Comparison of ENCODE assay signal across 8 cellular contexts in genomic region chr14:49619273-49619672, GRCh38. TPM values are rescaled to one million over a fixed set of nuclear protein-coding genes. Genes with fewer than 3 reads are reported as not detected.
DNase-seq lines count a peak whose midpoint lies in the region; ATAC-seq, FAIRE-seq and TF ChIP-seq lines count a peak whose summit lies in the region.
"Not testable (repeated sequence)": the region's sequence is repeated elsewhere in the genome, so short reads cannot be mapped to it uniquely, and the experiment has no call there.

No MANE protein-coding gene starts in this region.

- intact Hi-C loops in IMR-90 (cut with micrococcal nuclease), result not testable (repeated sequence)

- H4K5ac ChIP-seq in IMR-90 (ENCODE audit: low read depth, low read length), result not testable (repeated sequence)

- peak overlapping the region; percentile 84 to 99 (median 90) for H3K4me2 ChIP-seq in BLaER1 treated with 17β-estradiol and CSF1 and Interleukin-3, amounts not matched to agents 10 nM and 100 nM
- peak overlapping the region; percentile 82 for H3K4me2 ChIP-seq in IMR-90 (ENCODE audit: low read depth, low read length)
- H3K4me2 ChIP-seq in keratinocyte (ENCODE audit: control insufficient read depth, extremely low read depth, insufficient read depth, low read depth, low read length), result peak overlapping the region; percentile 79
- H3K4me2 ChIP-seq in neural progenitor cell, result peak overlapping the region; percentile 93

- H3K27me3 ChIP-seq in BLaER1 treated with 17β-estradiol and CSF1 and Interleukin-3, amounts not matched to agents 10 nM and 100 nM; IMR-90 (ENCODE audit: control insufficient read depth, insufficient read depth, low read length); adipocyte (replicated peaks; ENCODE audit: control insufficient read depth, insufficient read depth, low read length); keratinocyte (ENCODE audit: control insufficient read depth, extremely low read depth, insufficient read depth, low read length); neural progenitor cell; stomach smooth muscle (ENCODE audit: control insufficient read depth in 1 of 2, insufficient read depth in 2 of 2, low read length in 2 of 2): not testable (repeated sequence)

- H3K27ac Mint-ChIP-seq in T-helper 1 cell treated with Interleukin-12 subunit alpha and Interleukin-12 subunit beta and Interleukin-4 antibody, amounts not matched to agents 30 μg/mL and 1 μg/mL, for 36 hours, result peak overlapping the region; percentile 98
- peak overlapping the region; percentile 95 for H3K27ac Mint-ChIP-seq in neural progenitor cell

- peaks cover 40% of the 10 kb centered on the region for H3K4me1 Mint-ChIP-seq in T-helper 1 cell treated with Interleukin-12 subunit alpha and Interleukin-12 subunit beta and Interleukin-4 antibody, amounts not matched to agents 30 μg/mL and 1 μg/mL, for 36 hours (ENCODE audit: low read depth)
- peaks cover 34% of the 10 kb centered on the region for H3K4me1 Mint-ChIP-seq in neural progenitor cell

- not testable (repeated sequence) for TF ChIP-seq POLR2A in IMR-90 (IDR thresholded peaks at IDR 0.05; ENCODE audit: low read depth, low read length)

- H3K9me3 Mint-ChIP-seq in T-helper 1 cell treated with Interleukin-12 subunit alpha and Interleukin-12 subunit beta and Interleukin-4 antibody, amounts not matched to agents 30 μg/mL and 1 μg/mL, for 36 hours; neural progenitor cell: not testable (repeated sequence)

- POLR2A ChIA-PET in IMR-90 (lab: Charles Lee; ENCODE audit: unreplicated experiment), result not testable (repeated sequence)

- in situ Hi-C loops in IMR-90 (cut with MboI; ENCODE audit: low sequenced_read_pairs), result not testable (repeated sequence)

- not testable (repeated sequence) for H3K23ac ChIP-seq in IMR-90 (ENCODE audit: low read depth, low read length)

- H3K56ac ChIP-seq in IMR-90 (ENCODE audit: extremely low read depth, insufficient read depth, low read length), result 0 out of 2 replicates have a peak overlapping the region, but pooled peaks have one; percentile 94

- peaks cover 22 to 78% (median 62%) of the 10 kb centered on the region in 11 experiments for H3K36me3 ChIP-seq in BLaER1 treated with 17β-estradiol and CSF1 and Interleukin-3, amounts not matched to agents 10 nM and 100 nM
- H3K36me3 ChIP-seq in IMR-90 (ENCODE audit: control insufficient read depth, insufficient read depth, low read length) (peaks cover 11% of the 10 kb centered on the region), adipocyte (ENCODE audit: control insufficient read depth, insufficient read depth, low read length, severe bottlenecking) (peaks cover 23% of the 10 kb centered on the region)
- not testable (repeated sequence) for H3K36me3 ChIP-seq in keratinocyte (ENCODE audit: control insufficient read depth in 2 of 2, extremely low read depth in 1 of 2, insufficient read depth in 2 of 2, low read length in 2 of 2); neural progenitor cell; stomach smooth muscle (ENCODE audit: control insufficient read depth in 2 of 2, insufficient read depth in 2 of 2, low read length in 2 of 2)

- H2BK15ac ChIP-seq in IMR-90 (ENCODE audit: low read depth, low read length), result not testable (repeated sequence)

- H3F3A ChIP-seq in neural progenitor cell (ENCODE audit: low read depth), result peaks cover 49% of the 10 kb centered on the region

- not testable (repeated sequence) for FAIRE-seq in keratinocyte (lab: Jason Lieb, UNC)

- H3K4me1 ChIP-seq in BLaER1 treated with 17β-estradiol and CSF1 and Interleukin-3, amounts not matched to agents 10 nM and 100 nM, result peaks cover 34 to 62% (median 47%) of the 10 kb centered on the region in 10 experiments
- H3K4me1 ChIP-seq in IMR-90 (ENCODE audit: control insufficient read depth, insufficient read depth, low read length) (peaks cover 13% of the 10 kb centered on the region), adipocyte (ENCODE audit: control insufficient read depth, insufficient read depth, low read length) (peaks cover 47% of the 10 kb centered on the region), keratinocyte (ENCODE audit: control insufficient read depth, extremely low read depth, insufficient read depth, low read length) (peaks cover 47% of the 10 kb centered on the region), neural progenitor cell (peaks cover 22% of the 10 kb centered on the region), stomach smooth muscle (ENCODE audit: control insufficient read depth, insufficient read depth, low read length) (peaks cover 24% of the 10 kb centered on the region)

- not testable (repeated sequence) for H3K9me3 ChIP-seq in BLaER1 treated with 17β-estradiol and CSF1 and Interleukin-3, amounts not matched to agents 10 nM and 100 nM (replicated peaks in 1 of 11); IMR-90 (ENCODE audit: control insufficient read depth, insufficient read depth, low read length); adipocyte (ENCODE audit: control insufficient read depth, low read length); keratinocyte (ENCODE audit: control insufficient read depth, low read depth, low read length); neural progenitor cell (ENCODE audit: low read depth); stomach smooth muscle (ENCODE audit: control insufficient read depth in 2 of 2, low read length in 2 of 2)

- not testable (repeated sequence) for TF ChIP-seq RAD21 in IMR-90 (IDR thresholded peaks at IDR 0.05; ENCODE audit: low read length)

- not testable (repeated sequence) for H3K18ac ChIP-seq in IMR-90 (ENCODE audit: low read depth, low read length)

- peak overlapping the region; percentile 98 for H3K4me3 Mint-ChIP-seq in T-helper 1 cell treated with Interleukin-12 subunit alpha and Interleukin-12 subunit beta and Interleukin-4 antibody, amounts not matched to agents 30 μg/mL and 1 μg/mL, for 36 hours
- peak overlapping the region; percentile 100 for H3K4me3 Mint-ChIP-seq in neural progenitor cell

- peaks cover 59 to 75% (median 70%) of the 10 kb centered on the region in 11 experiments for H4K20me1 ChIP-seq in BLaER1 treated with 17β-estradiol and CSF1 and Interleukin-3, amounts not matched to agents 10 nM and 100 nM
- H4K20me1 ChIP-seq in IMR-90 (ENCODE audit: insufficient read depth, low read length), result peaks cover 44% of the 10 kb centered on the region
- H4K20me1 ChIP-seq in keratinocyte (ENCODE audit: control insufficient read depth, extremely low read depth, insufficient read depth, low read length), result not testable (repeated sequence)
- H4K20me1 ChIP-seq in neural progenitor cell (ENCODE audit: low read depth), result peaks cover 45% of the 10 kb centered on the region

- not testable (repeated sequence) for H2AK9ac ChIP-seq in IMR-90 (replicated peaks; ENCODE audit: low read depth, low read length, poor library complexity)

- ATAC-seq in IMR-90 (ENCODE audit: low read depth), result not testable (repeated sequence)

- H3K79me2 ChIP-seq in keratinocyte (ENCODE audit: control insufficient read depth, insufficient read depth, low read length), result peaks cover 57% of the 10 kb centered on the region
- peaks cover 61% of the 10 kb centered on the region for H3K79me2 ChIP-seq in neural progenitor cell (ENCODE audit: low read depth)

- H2BK120ac ChIP-seq in IMR-90 (ENCODE audit: low read depth, low read length), result not testable (repeated sequence)

- H3K27me3 Mint-ChIP-seq in T-helper 1 cell treated with Interleukin-12 subunit alpha and Interleukin-12 subunit beta and Interleukin-4 antibody, amounts not matched to agents 30 μg/mL and 1 μg/mL, for 36 hours (ENCODE audit: low read depth); neural progenitor cell (ENCODE audit: insufficient read depth, low read depth): not testable (repeated sequence)

- H2AK5ac ChIP-seq in IMR-90 (ENCODE audit: low read depth, low read length), result not testable (repeated sequence)

- H3K36me3 Mint-ChIP-seq in T-helper 1 cell treated with Interleukin-12 subunit alpha and Interleukin-12 subunit beta and Interleukin-4 antibody, amounts not matched to agents 30 μg/mL and 1 μg/mL, for 36 hours (ENCODE audit: low read depth), result peaks cover 52% of the 10 kb centered on the region
- peaks cover 21% of the 10 kb centered on the region for H3K36me3 Mint-ChIP-seq in neural progenitor cell

- not testable (repeated sequence) for H4K91ac ChIP-seq in IMR-90 (ENCODE audit: insufficient read depth, low read depth, low read length)

- not testable (repeated sequence) for BruUV-seq in IMR-90 (replicated peaks; lab: Mats Ljungman, UMichigan)

- not testable (repeated sequence) for H3K14ac ChIP-seq in IMR-90 (replicated peaks; ENCODE audit: low read depth, low read length)

- TF ChIP-seq CTCF in IMR-90 (conservative IDR thresholded peaks at IDR 0.05; ENCODE audit: low read depth, low read length); epithelial cell of esophagus (IDR thresholded peaks at IDR 0.05; ENCODE audit: insufficient read depth, low read depth, low read length, missing control alignments); keratinocyte (optimal IDR thresholded peaks at IDR 0.05 in 1 of 3, IDR thresholded peaks at IDR 0.05 in 1 of 3, conservative IDR thresholded peaks at IDR 0.05 in 1 of 3; ENCODE audit: extremely low read depth in 1 of 3, insufficient read depth in 2 of 3, low read length in 3 of 3); neural progenitor cell (IDR thresholded peaks at IDR 0.05): not testable (repeated sequence)

- H3K4ac ChIP-seq in IMR-90 (ENCODE audit: low read depth, low read length), result not testable (repeated sequence)

- not testable (repeated sequence) for H3K9me1 ChIP-seq in IMR-90 (ENCODE audit: insufficient read depth, low read length); keratinocyte (ENCODE audit: control insufficient read depth, extremely low read depth, insufficient read depth, low read length)

- peak overlapping the region; percentile 73 to 94 (median 86) for H3K4me3 ChIP-seq in BLaER1 treated with 17β-estradiol and CSF1 and Interleukin-3, amounts not matched to agents 10 nM and 100 nM
- H3K4me3 ChIP-seq in IMR-90 (ENCODE audit: insufficient read depth, low read depth, low read length) (peak overlapping the region; percentile 75), adipocyte (ENCODE audit: low read length) (peak overlapping the region; percentile 99), epithelial cell of esophagus (ENCODE audit: low read length) (peak overlapping the region; percentile 98), keratinocyte (ENCODE audit: control insufficient read depth in 2 of 3, extremely low read depth in 1 of 3, insufficient read depth in 2 of 3, low read depth in 1 of 3, low read length in 3 of 3) (peak overlapping the region; percentile 77 to 100 (median 100)), neural progenitor cell (peak overlapping the region; percentile 72), stomach smooth muscle (ENCODE audit: low read length in 2 of 2) (peak overlapping the region; percentile 88 to 94)

- CTCF ChIA-PET in IMR-90 (lab: Yijun Ruan, JAX), result not testable (repeated sequence)

- H3K27ac ChIP-seq in BLaER1 treated with 17β-estradiol and CSF1 and Interleukin-3, amounts not matched to agents 10 nM and 100 nM, result peak overlapping the region in 10 of 11 experiments; percentile 92 to 98 (median 96); a peak in 13 of 22 replicates
- not testable (repeated sequence) for H3K27ac ChIP-seq in IMR-90 (ENCODE audit: insufficient read depth, low read length); neural progenitor cell; stomach smooth muscle (ENCODE audit: low read length)
- H3K27ac ChIP-seq in keratinocyte (ENCODE audit: control insufficient read depth, insufficient read depth, low read length), result peak overlapping the region; percentile 99

- WGBS in IMR-90 (ENCODE audit: extremely low coverage in 2 of 2, insufficient read length in 1 of 2), 2 experiments, result 88% methylated on average over 3 of the region's 19 CpGs; no CpG with 5 or more reads in 1 of the 2 experiments

- H2BK5ac ChIP-seq in IMR-90 (ENCODE audit: low read depth, low read length, poor library complexity, severe bottlenecking), result not testable (repeated sequence)

- peak overlapping the region; percentile 90 to 98 (median 95) for H3K9ac ChIP-seq in BLaER1 treated with 17β-estradiol and CSF1 and Interleukin-3, amounts not matched to agents 10 nM and 100 nM
- H3K9ac ChIP-seq in IMR-90 (ENCODE audit: low read depth, low read length), result peak overlapping the region; percentile 92; the same call in 1 of the 2 replicates
- peak overlapping the region; percentile 100 for H3K9ac ChIP-seq in adipocyte (ENCODE audit: low read length)
- H3K9ac ChIP-seq in keratinocyte (ENCODE audit: control insufficient read depth, extremely low read depth, insufficient read depth, low read length), result peak overlapping the region; percentile 100
- peak overlapping the region; percentile 65 for H3K9ac ChIP-seq in neural progenitor cell
- peak overlapping the region in 1 of 2 donors; percentile 95 for H3K9ac ChIP-seq in stomach smooth muscle (ENCODE audit: low read length in 2 of 2)

- H2BK20ac ChIP-seq in IMR-90 (ENCODE audit: low read depth, low read length), result not testable (repeated sequence)

- H2AFZ ChIP-seq in IMR-90 (replicated peaks; ENCODE audit: low read length, poor library complexity); keratinocyte (ENCODE audit: control insufficient read depth, low read length); neural progenitor cell (replicated peaks): not testable (repeated sequence)

- not testable (repeated sequence) for DNase-seq in IMR-90; adipocyte (ENCODE audit: low read depth); epithelial cell of esophagus (ENCODE audit: low read depth); keratinocyte (ENCODE audit: low read depth, low spot score); neural progenitor cell (ENCODE audit: low spot score)

- peaks cover 8 to 54% of the 10 kb centered on the region in 2 experiments; a peak in 3 of 4 replicates for H3K79me1 ChIP-seq in IMR-90 (ENCODE audit: low read depth in 1 of 2, low read length in 2 of 2)

- not testable (repeated sequence) for H4K8ac ChIP-seq in IMR-90 (ENCODE audit: low read depth in 2 of 2, low read length in 2 of 2)

- dilution Hi-C loops in IMR-90 (cut with HindIII; ENCODE audit: low sequenced_read_pairs, unreplicated experiment); keratinocyte (cut with MboI; ENCODE audit: extremely low pct_ligation_motif_present, low sequenced_read_pairs): not testable (repeated sequence)

RNA-seq across cellular contexts. Expression of gene RPL36AL, which starts 1.2 kb away (rescaled TPM):
- total RNA-seq in IMR-90 (2012; rRNA removed) (129 and 249 TPM in 2 replicates), neural progenitor cell (ENCODE audit: low replicate concordance) (130 and 170 TPM in 2 replicates)
- polyA plus RNA-seq in IMR-90 (2012; rRNA removed) (313 and 346 TPM in 2 replicates), keratinocyte (185 to 407 TPM (median 327 TPM) in 3 replicates)
- polyA plus RNA-seq in IMR-90 (2012; cell fraction: cytosol; rRNA removed), result 59.6 and 120 TPM in 2 replicates
- 7.6 and 69.5 TPM in 2 replicates for polyA plus RNA-seq in IMR-90 (2012; cell fraction: nucleus; rRNA removed; ENCODE audit: low replicate concordance)
- 187 TPM for polyA plus RNA-seq in keratinocyte (2011; ENCODE audit: low read depth)
- polyA plus RNA-seq in keratinocyte (2011; cell fraction: cytosol; rRNA removed), result 455 and 462 TPM in 2 replicates
- polyA plus RNA-seq in keratinocyte (2011; cell fraction: nucleus; rRNA removed), result 141 and 184 TPM in 2 replicates
- polyA plus RNA-seq in keratinocyte (2012; ENCODE audit: low replicate concordance), result 408 and 526 TPM in 2 replicates
- 8.6 to 130 TPM (median 79.2 TPM) in 3 replicates for polyA minus RNA-seq in keratinocyte
- 76.0 TPM for polyA minus RNA-seq in keratinocyte (2011; cell fraction: cytosol; rRNA and poly(A)+ RNA removed)
- polyA minus RNA-seq in keratinocyte (2011; cell fraction: nucleus; rRNA and poly(A)+ RNA removed), result 17.8 and 27.2 TPM in 2 replicates

RNA-seq across cellular contexts. Expression of gene MGAT2, which starts 1.3 kb away (rescaled TPM):
- total RNA-seq in IMR-90 (2012; rRNA removed) (67.6 and 73.6 TPM in 2 replicates), neural progenitor cell (ENCODE audit: low replicate concordance) (30.3 and 31.7 TPM in 2 replicates)
- polyA plus RNA-seq in IMR-90 (2012; rRNA removed) (35.0 and 36.6 TPM in 2 replicates), keratinocyte (20.7 to 27.9 TPM (median 24.0 TPM) in 3 replicates)
- 33.2 and 53.2 TPM in 2 replicates for polyA plus RNA-seq in IMR-90 (2012; cell fraction: cytosol; rRNA removed)
- polyA plus RNA-seq in IMR-90 (2012; cell fraction: nucleus; rRNA removed; ENCODE audit: low replicate concordance), result 8.3 and 10.4 TPM in 2 replicates
- polyA plus RNA-seq in keratinocyte (2011; ENCODE audit: low read depth), result 5.4 TPM
- polyA plus RNA-seq in keratinocyte (2011; cell fraction: cytosol; rRNA removed), result 16.4 and 24.0 TPM in 2 replicates
- polyA plus RNA-seq in keratinocyte (2011; cell fraction: nucleus; rRNA removed), result 22.6 and 25.3 TPM in 2 replicates
- polyA plus RNA-seq in keratinocyte (2012; ENCODE audit: low replicate concordance), result 6.4 and 26.0 TPM in 2 replicates
- polyA minus RNA-seq in keratinocyte, result 6.5 to 20.8 TPM (median 17.6 TPM) in 3 replicates
- 27.8 TPM for polyA minus RNA-seq in keratinocyte (2011; cell fraction: cytosol; rRNA and poly(A)+ RNA removed)
- 18.5 and 23.4 TPM in 2 replicates for polyA minus RNA-seq in keratinocyte (2011; cell fraction: nucleus; rRNA and poly(A)+ RNA removed)

RNA-seq across cellular contexts. Expression of gene DNAAF2, which starts 15.8 kb away (rescaled TPM):
- 4.1 and 7.5 TPM in 2 replicates for total RNA-seq in IMR-90 (2012; rRNA removed)
- 4.7 and 4.9 TPM in 2 replicates for polyA plus RNA-seq in IMR-90 (2012; rRNA removed)
- polyA plus RNA-seq in IMR-90 (2012; cell fraction: cytosol; rRNA removed), result 5.0 and 5.1 TPM in 2 replicates
- polyA plus RNA-seq in IMR-90 (2012; cell fraction: nucleus; rRNA removed; ENCODE audit: low replicate concordance), result 2.1 and 3.5 TPM in 2 replicates
- polyA plus RNA-seq in keratinocyte, result 6.5 to 9.5 TPM (median 6.9 TPM) in 3 replicates
- polyA plus RNA-seq in keratinocyte (2011; ENCODE audit: low read depth), result 7.9 TPM
- polyA plus RNA-seq in keratinocyte (2011; cell fraction: cytosol; rRNA removed), result 6.8 and 9.7 TPM in 2 replicates
- polyA plus RNA-seq in keratinocyte (2011; cell fraction: nucleus; rRNA removed), result 4.2 and 6.2 TPM in 2 replicates
- 5.9 and 7.1 TPM in 2 replicates for polyA plus RNA-seq in keratinocyte (2012; ENCODE audit: low replicate concordance)
- 0.56 to 2.7 TPM (median 1.3 TPM) in 3 replicates for polyA minus RNA-seq in keratinocyte
- polyA minus RNA-seq in keratinocyte (2011; cell fraction: cytosol; rRNA and poly(A)+ RNA removed), result 11.7 TPM
- polyA minus RNA-seq in keratinocyte (2011; cell fraction: nucleus; rRNA and poly(A)+ RNA removed), result 2.3 and 3.0 TPM in 2 replicates
- 29.0 and 35.1 TPM in 2 replicates for total RNA-seq in neural progenitor cell (ENCODE audit: low replicate concordance)

RNA-seq across cellular contexts. Expression of gene LRR1, which starts 20.5 kb away (rescaled TPM):
- total RNA-seq in IMR-90 (2012; rRNA removed) (20.8 and 28.3 TPM in 2 replicates), neural progenitor cell (ENCODE audit: low replicate concordance) (25.1 and 35.2 TPM in 2 replicates)
- polyA plus RNA-seq in IMR-90 (2012; rRNA removed) (11.6 and 13.1 TPM in 2 replicates), keratinocyte (10.9 to 22.7 TPM (median 14.1 TPM) in 3 replicates)
- 6.7 and 7.4 TPM in 2 replicates for polyA plus RNA-seq in IMR-90 (2012; cell fraction: cytosol; rRNA removed)
- 2.3 and 4.7 TPM in 2 replicates for polyA plus RNA-seq in IMR-90 (2012; cell fraction: nucleus; rRNA removed; ENCODE audit: low replicate concordance)
- polyA plus RNA-seq in keratinocyte (2011; ENCODE audit: low read depth), result 2.0 TPM
- polyA plus RNA-seq in keratinocyte (2011; cell fraction: cytosol; rRNA removed), result 10.6 and 18.1 TPM in 2 replicates
- 9.2 and 11.7 TPM in 2 replicates for polyA plus RNA-seq in keratinocyte (2011; cell fraction: nucleus; rRNA removed)
- 8.0 and 17.0 TPM in 2 replicates for polyA plus RNA-seq in keratinocyte (2012; ENCODE audit: low replicate concordance)
- 4.0 to 11.4 TPM (median 4.8 TPM) in 3 replicates for polyA minus RNA-seq in keratinocyte
- 8.2 TPM for polyA minus RNA-seq in keratinocyte (2011; cell fraction: cytosol; rRNA and poly(A)+ RNA removed)
- polyA minus RNA-seq in keratinocyte (2011; cell fraction: nucleus; rRNA and poly(A)+ RNA removed), result 2.9 and 3.3 TPM in 2 replicates

RNA-seq across cellular contexts. Expression of gene RPS29, which starts 33.1 kb away (rescaled TPM):
- total RNA-seq in IMR-90 (2012; rRNA removed) (318 and 794 TPM in 2 replicates), neural progenitor cell (ENCODE audit: low replicate concordance) (5,636 and 6,941 TPM in 2 replicates)
- polyA plus RNA-seq in IMR-90 (2012; rRNA removed) (8,930 and 10,393 TPM in 2 replicates), keratinocyte (3,884 to 7,725 TPM (median 4,926 TPM) in 3 replicates)
- polyA plus RNA-seq in IMR-90 (2012; cell fraction: cytosol; rRNA removed), result 10.7 and 2,863 TPM in 2 replicates
- 714 and 2,229 TPM in 2 replicates for polyA plus RNA-seq in IMR-90 (2012; cell fraction: nucleus; rRNA removed; ENCODE audit: low replicate concordance)
- 515 TPM for polyA plus RNA-seq in keratinocyte (2011; ENCODE audit: low read depth)
- 5,462 and 6,103 TPM in 2 replicates for polyA plus RNA-seq in keratinocyte (2011; cell fraction: cytosol; rRNA removed)
- 1,833 and 2,478 TPM in 2 replicates for polyA plus RNA-seq in keratinocyte (2011; cell fraction: nucleus; rRNA removed)
- 4,436 and 8,040 TPM in 2 replicates for polyA plus RNA-seq in keratinocyte (2012; ENCODE audit: low replicate concordance)
- 786 to 845 TPM (median 811 TPM) in 3 replicates for polyA minus RNA-seq in keratinocyte
- polyA minus RNA-seq in keratinocyte (2011; cell fraction: cytosol; rRNA and poly(A)+ RNA removed), result 924 TPM
- polyA minus RNA-seq in keratinocyte (2011; cell fraction: nucleus; rRNA and poly(A)+ RNA removed), result 146 and 147 TPM in 2 replicates
